In the genomic region with DNA sequence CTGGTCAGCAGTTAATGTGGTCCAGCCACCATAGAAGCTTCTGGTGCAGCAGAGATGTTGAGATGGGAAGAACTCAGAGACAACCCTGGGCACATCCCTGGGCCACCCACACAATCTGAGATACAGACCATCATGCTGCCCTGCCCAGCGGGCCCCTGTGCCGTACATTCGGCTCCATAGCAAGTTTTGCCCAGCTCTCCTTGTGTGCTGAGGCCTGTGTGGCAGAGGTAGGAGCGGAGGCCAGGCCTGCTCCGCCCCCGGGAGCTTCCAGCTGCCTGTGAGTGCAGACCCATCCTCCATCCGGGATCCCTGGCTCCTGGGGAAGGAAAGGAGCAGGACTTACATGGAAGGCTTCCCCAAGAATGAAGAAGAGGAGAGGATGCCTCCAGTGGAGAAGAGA, we compare ENCODE assay signal across 29 cellular contexts.
"Had no signal": no experiment of that assay in that cellular context is flagged by ENCODE, and none has a peak within 500 bp of the region (broad histone marks: within the 10 kb centered on the region; RNA-seq: fewer than 3 reads in every experiment).

No MANE protein-coding gene starts in this region.

- H3K9me3 ChIP-seq: adrenal gland, Peyer's patch, SJCRH30 had no signal

- DNase-seq: activated CD4-positive, alpha-beta T cell treated with anti-CD3 and anti-CD28 coated beads, Interleukin-2, amount 10 ng/mL, durations not matched to agents 24 days and 14 days; activated CD4-positive, alpha-beta T cell treated with anti-CD3 and anti-CD28 coated beads, Interleukin-2, amount 50 U/mL, for 4 hours; activated CD8-positive, alpha-beta T cell treated with anti-CD3 and anti-CD28 coated beads for 36 hours; activated gamma-delta T cell treated with Interleukin-2 at 50 U/mL for 16 hours; activated naive CD4-positive, alpha-beta T cell treated with anti-CD3 and anti-CD28 coated beads for 36 hours; activated T-cell treated with anti-CD3 and anti-CD28 coated beads for 4 hours; activated T-cell treated with anti-CD3 and anti-CD28 coated beads, Interleukin-2, amount 50 U/mL, for 4 hours; adrenal gland; caudate nucleus; cerebellar nuclear complex; MM.1S; MV-4-11; NCI-H1092; NCI-H1436 treated with DMSO at 0.1 percent for 48 hours; NCI-H1694 treated with DMSO at 0.1 percent for 48 hours; NCI-H2029; NCI-H345; NCI-H524 treated with DMSO at 0.1 percent for 48 hours; NK-92 treated with Interleukin-12 subunit alpha and Interleukin-12 subunit beta, amount 100 ng/mL, for 24 hours; PC-3; Peyer's patch; RPMI8226; SHP77; SJCRH30; T1000; WERI-Rb-1 had no signal

- H3K27ac ChIP-seq: adrenal gland, KMS-11, Peyer's patch, SJCRH30, SK-N-MC, WERI-Rb-1 had no signal

- H3K4me2 ChIP-seq: KMS-11 had no signal

- H3K27me3 ChIP-seq: adrenal gland, Peyer's patch, SJCRH30 had no signal

- H3K36me3 ChIP-seq: adrenal gland, Peyer's patch, SJCRH30, WERI-Rb-1 had no signal

- ATAC-seq: activated CD8-positive, alpha-beta T cell treated with anti-CD3 and anti-CD28 coated beads for 36 hours; activated naive CD4-positive, alpha-beta T cell treated with anti-CD3 and anti-CD28 coated beads, Interleukin-2, amount 50 U/mL, for 72 hours; activated T-cell treated with anti-CD3 and anti-CD28 coated beads, Interleukin-2, amount 50 U/mL, for 4 hours; PC-3 had no signal

- H3K9ac ChIP-seq: KMS-11 had no signal

- H3K4me3 ChIP-seq: adrenal gland, Peyer's patch, SJCRH30, SK-N-MC had no signal
